29 cellular contexts compared by ENCODE assay signal in the genomic region with DNA sequence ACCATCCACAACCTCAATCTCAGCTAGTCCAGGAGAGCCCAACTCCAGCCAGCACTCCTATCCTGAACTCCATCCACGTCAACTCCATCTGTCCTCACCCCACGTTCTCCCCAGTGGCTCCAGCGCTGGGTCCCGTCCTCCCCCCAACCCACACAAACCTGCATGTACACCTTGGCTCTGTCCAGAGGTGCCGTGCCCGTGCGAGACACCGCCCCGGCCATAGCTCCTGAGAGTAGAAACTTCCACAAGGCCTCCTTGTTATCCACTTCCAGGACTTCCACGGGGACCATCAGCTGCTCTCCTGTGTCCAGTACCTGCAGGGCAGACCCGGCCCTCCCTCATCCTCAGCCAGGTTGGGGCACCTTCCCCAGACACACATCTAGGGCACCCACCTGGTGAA. TPM values are rescaled to one million over a fixed set of nuclear protein-coding genes. Genes with fewer than 3 reads are reported as not detected.
"Had no signal": no experiment of that assay in that cellular context is flagged by ENCODE, and none has a peak within 500 bp of the region (broad histone marks: within the 10 kb centered on the region; RNA-seq: fewer than 3 reads in every experiment).

No MANE protein-coding gene starts in this region.

- H3K36me3 Mint-ChIP-seq: mesothelial cell of epicardium, naive B cell, natural killer cell had no signal

- H3K9me3 Mint-ChIP-seq: mesothelial cell of epicardium, natural killer cell, nephron progenitor cell had no signal

- ATAC-seq: natural killer cell; psoas muscle; stimulated activated naive B cell treated with anti-CD40 and anti-IgM and Interleukin-4, amounts not matched to agents 10 μg/mL and 1 μg/mL and 100 μg/mL, for 72 hours; stimulated activated naive CD8-positive, alpha-beta T cell treated with anti-CD3 and anti-CD28 coated beads, Interleukin-15, Interleukin-2, amounts not matched to agents 100 U/mL and 50 U/mL, for 24 hours had no signal

- H3K27ac Mint-ChIP-seq: mesothelial cell of epicardium; natural killer cell; nephron progenitor cell; stimulated activated naive B cell treated with anti-CD40 and anti-IgM and Interleukin-4, amounts not matched to agents 10 μg/mL and 1 μg/mL and 100 μg/mL, for 72 hours had no signal

- H3K4me3 Mint-ChIP-seq: mesothelial cell of epicardium; natural killer cell; nephron progenitor cell; stimulated activated naive B cell treated with anti-CD40 and anti-IgM and Interleukin-4, amounts not matched to agents 10 μg/mL and 1 μg/mL and 100 μg/mL, for 72 hours had no signal

- DNase-seq: islet precursor cell; left ventricle myocardium inferior; mesendoderm; naive B cell; natural killer cell; nephron progenitor cell; nucleus accumbens; psoas muscle; right lobe of liver; stimulated activated CD4-positive, alpha-beta T cell treated with anti-CD3 and anti-CD28 coated beads, Interleukin-1b, Interleukin-23, amount 100 ng/mL, for 48 hours; stimulated activated CD4-positive, alpha-beta T cell treated with anti-CD3 and anti-CD28 coated beads, Interleukin-2, amount 100 ng/mL, for 48 hours; stimulated activated CD4-positive, alpha-beta T cell treated with anti-CD3 and anti-CD28 coated beads, Interleukin-4, amount 100 ng/mL, for 4 hours; stimulated activated CD8-positive, alpha-beta memory T cell treated with anti-CD3 and anti-CD28 coated beads, Interleukin-4, amount 100 ng/mL, for 48 hours; stimulated activated naive B cell treated with anti-CD40 and anti-IgM and Interleukin-4, amounts not matched to agents 10 μg/mL and 1 μg/mL and 100 μg/mL, for 72 hours; stimulated activated naive CD8-positive, alpha-beta T cell treated with anti-CD3 and anti-CD28 coated beads, Interleukin-15, Interleukin-2, amounts not matched to agents 100 U/mL and 50 U/mL, for 24 hours; stomach; testis; thyroid gland; transverse colon had no signal

- H3K27me3 Mint-ChIP-seq: stimulated activated naive B cell treated with anti-CD40 and anti-IgM and Interleukin-4, amounts not matched to agents 10 μg/mL and 1 μg/mL and 100 μg/mL, for 72 hours had no signal

- H3K4me1 Mint-ChIP-seq: mesothelial cell of epicardium, natural killer cell, nephron progenitor cell had no signal

RNA-seq across cellular contexts. Expression of a gene that starts 1.7 kb away (rescaled TPM):
- total RNA-seq: kidney epithelial cell, mononuclear cell, natural killer cell, right atrium auricular region, smooth muscle cell, urinary bladder, vagina had no signal

RNA-seq across cellular contexts. Expression of a gene that starts 32.2 kb away (rescaled TPM):
- total RNA-seq: left ventricle myocardium inferior, osteocyte, posterior vena cava, psoas muscle, skeletal muscle tissue had no signal
